ENCODE assay signal across 18 cellular contexts in genomic region chrX:73478961-73479360, GRCh38. TPM values are rescaled to one million over a fixed set of nuclear protein-coding genes. Genes with fewer than 3 reads are reported as not detected.
"Had no signal": no experiment of that assay in that cellular context is flagged by ENCODE, and none has a peak within 500 bp of the region (broad histone marks: within the 10 kb centered on the region; RNA-seq: fewer than 3 reads in every experiment).

No MANE protein-coding gene starts in this region.

- H3K9me3 ChIP-seq: prostate gland, suprapubic skin had no signal

- H3K27me3 ChIP-seq: esophagus muscularis mucosa, suprapubic skin had no signal

- FAIRE-seq: bronchial epithelial cell had no signal

- H3K36me3 ChIP-seq: esophagus muscularis mucosa, prostate gland, suprapubic skin, WERI-Rb-1 had no signal

- H3K27ac ChIP-seq: esophagus muscularis mucosa, prostate gland, suprapubic skin, WERI-Rb-1 had no signal

- H3K4me1 ChIP-seq: esophagus muscularis mucosa, prostate gland, suprapubic skin had no signal

- DNase-seq: activated CD4-positive, alpha-beta T cell treated with anti-CD3 and anti-CD28 coated beads for 36 hours; activated CD8-positive, alpha-beta memory T cell treated with anti-CD3 and anti-CD28 coated beads, Interleukin-2, amount 50 U/mL, for 4 hours; activated CD8-positive, alpha-beta T cell treated with anti-CD3 and anti-CD28 coated beads for 36 hours; activated gamma-delta T cell treated with Interleukin-2 at 50 U/mL for 16 hours; activated naive CD8-positive, alpha-beta T cell treated with anti-CD3 and anti-CD28 coated beads for 36 hours; activated T-cell treated with anti-CD3 and anti-CD28 coated beads, Interleukin-2, amount 50 U/mL, for 72 hours; anterior cingulate cortex; immature natural killer cell; left colon; stimulated activated naive CD8-positive, alpha-beta T cell treated with anti-CD3 and anti-CD28 coated beads, Interleukin-15, Interleukin-2, amounts not matched to agents 100 U/mL and 50 U/mL, for 24 hours; WERI-Rb-1 had no signal

- H3K4me3 ChIP-seq: esophagus muscularis mucosa, prostate gland, suprapubic skin had no signal

RNA-seq across cellular contexts. Expression of gene CDX4, which starts 32.1 kb away (rescaled TPM):
- total RNA-seq: activated CD4-positive, alpha-beta T cell treated with anti-CD3 and anti-CD28 coated beads for 36 hours; activated CD8-positive, alpha-beta T cell treated with anti-CD3 and anti-CD28 coated beads for 36 hours; activated naive CD8-positive, alpha-beta T cell treated with anti-CD3 and anti-CD28 coated beads for 36 hours; activated T-cell treated with anti-CD3 and anti-CD28 coated beads, Interleukin-2, amount 50 U/mL, for 72 hours; bronchial epithelial cell; esophagus muscularis mucosa; fibroblast of villous mesenchyme; left colon; omental fat pad; sciatic nerve had no signal
- polyA plus RNA-seq: immature natural killer cell had no signal
